ENCODE assay signal across 15 cellular contexts in the genomic region with DNA sequence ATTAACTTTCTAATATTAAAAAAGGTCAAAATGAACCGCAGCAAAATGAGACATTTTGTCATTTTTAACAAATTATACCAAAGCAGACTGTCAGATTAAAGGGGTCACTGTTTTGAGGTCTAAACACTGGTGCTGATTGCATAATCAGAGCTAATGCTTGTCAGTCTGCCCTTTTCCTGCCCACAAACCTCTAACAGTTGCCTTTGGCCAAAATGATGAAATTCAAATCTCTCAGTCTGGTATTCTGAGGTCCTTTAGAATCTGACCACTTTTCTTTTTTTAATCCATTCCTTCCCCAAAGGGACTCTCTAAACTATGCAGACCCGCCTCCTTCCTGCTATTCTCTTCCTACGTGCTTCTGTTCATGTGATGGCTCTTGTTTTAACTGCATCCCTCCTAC.
DNase-seq lines count a peak whose midpoint lies in the region; ATAC-seq and TF ChIP-seq lines count a peak whose summit lies in the region.
"Had no signal": no experiment of that assay in that cellular context is flagged by ENCODE, and none has a peak within 500 bp of the region (broad histone marks: within the 10 kb centered on the region; RNA-seq: fewer than 3 reads in every experiment).

No MANE protein-coding gene starts in this region.

- H3K27ac ChIP-seq in BLaER1 treated with 17β-estradiol and CSF1 and Interleukin-3, amounts not matched to agents 10 nM and 100 nM: peak overlapping the region in 10 of 11 experiments; percentile 53 to 98 (median 95); a peak in 19 of 22 replicates
- H3K27ac ChIP-seq in left lung: no peak overlapping the region
- H3K27ac ChIP-seq: heart right ventricle, SK-N-MC had no signal

- no peaks in the 10 kb centered on the region for H3K27me3 ChIP-seq in BLaER1 treated with 17β-estradiol and CSF1 and Interleukin-3, amounts not matched to agents 10 nM and 100 nM
- peaks cover 0 to 3% of the 10 kb centered on the region in 2 donors for H3K27me3 ChIP-seq in left lung

- H3K36me3 ChIP-seq in BLaER1 treated with 17β-estradiol and CSF1 and Interleukin-3, amounts not matched to agents 10 nM and 100 nM: no peaks in the 10 kb centered on the region
- no peaks in the 10 kb centered on the region for H3K36me3 ChIP-seq in left lung
- H3K36me3 ChIP-seq: heart right ventricle had no signal

- intact Hi-C loops in left lung (cut with DNase I): no loop called here

- TF ChIP-seq CTCF in left lung (IDR thresholded peaks at IDR 0.05): no peak

- ATAC-seq in left lung (peak; percentile 18), GM21381 (IDR thresholded peaks at IDR 0.05; ENCODE audit: unreplicated experiment) (no peak)
- ATAC-seq: HCT116, heart right ventricle had no signal

- no peaks in the 10 kb centered on the region for H4K20me1 ChIP-seq in BLaER1 treated with 17β-estradiol and CSF1 and Interleukin-3, amounts not matched to agents 10 nM and 100 nM

- no peaks in the 10 kb centered on the region for H3K9me3 ChIP-seq in BLaER1 treated with 17β-estradiol and CSF1 and Interleukin-3, amounts not matched to agents 10 nM and 100 nM (replicated peaks in 1 of 11)
- no peaks in the 10 kb centered on the region for H3K9me3 ChIP-seq in left lung
- H3K9me3 ChIP-seq: heart right ventricle had no signal

- peak overlapping the region; percentile 73 to 97 (median 93) for H3K4me2 ChIP-seq in BLaER1 treated with 17β-estradiol and CSF1 and Interleukin-3, amounts not matched to agents 10 nM and 100 nM

- H3K9ac ChIP-seq in BLaER1 treated with 17β-estradiol and CSF1 and Interleukin-3, amounts not matched to agents 10 nM and 100 nM: peak overlapping the region in 10 of 11 experiments; percentile 23 to 84 (median 82); a peak in 18 of 22 replicates

- peaks cover 57 to 98% (median 83%) of the 10 kb centered on the region in 10 experiments for H3K4me1 ChIP-seq in BLaER1 treated with 17β-estradiol and CSF1 and Interleukin-3, amounts not matched to agents 10 nM and 100 nM
- H3K4me1 ChIP-seq in left lung: no peaks in the 10 kb centered on the region

- DNase-seq in M059J (ENCODE audit: low read depth) (peak; percentile 75), astrocyte of the hippocampus (ENCODE audit: low read depth, low spot score) (peak; percentile 69), left lung (no peak), DMS153 treated with DMSO at 0.1 percent for 48 hours (lab: John Stamatoyannopoulos, UW; ENCODE audit: unreplicated experiment) (no peak), NCI-H1092 (lab: John Stamatoyannopoulos, UW) (no peak)
- DNase-seq in stimulated activated CD4-positive, alpha-beta T cell treated with anti-CD3 and anti-CD28 coated beads, Interleukin-2, amount 100 ng/mL, for 48 hours: no peak
- DNase-seq: C1 segment of cervical spinal cord, heart right ventricle, Karpas-422, NCI-H2029 treated with DMSO at 0.1 percent for 48 hours, NCI-H82 had no signal

- H3K4me3 ChIP-seq in BLaER1 treated with 17β-estradiol and CSF1 and Interleukin-3, amounts not matched to agents 10 nM and 100 nM: peak overlapping the region in 7 of 10 experiments; percentile 26 to 55 (median 44); a peak in 12 of 20 replicates
- no peak overlapping the region for H3K4me3 ChIP-seq in left lung
- H3K4me3 ChIP-seq: heart right ventricle, SK-N-MC had no signal

Comparison
In these comparisons a context has a peak if more than half of its experiments do, and no peak if none do; other contexts are left out.
1. H3K27ac ChIP-seq: peak in BLaER1 treated with 17β-estradiol and CSF1 and Interleukin-3, amounts not matched to agents 10 nM and 100 nM (10 of 11); none in left lung (0 of 2).
2. H3K4me3 ChIP-seq: peak in BLaER1 treated with 17β-estradiol and CSF1 and Interleukin-3, amounts not matched to agents 10 nM and 100 nM (7 of 10); none in left lung (0 of 2).
3. DNase-seq: peak in M059J (single experiment) and astrocyte of the hippocampus (single experiment); none in left lung (0 of 2), DMS153 treated with DMSO at 0.1 percent for 48 hours (single experiment), stimulated activated CD4-positive, alpha-beta T cell treated with anti-CD3 and anti-CD28 coated beads, Interleukin-2, amount 100 ng/mL, for 48 hours (0 of 2) and NCI-H1092 (single experiment).